31 cellular contexts compared by ENCODE assay signal in genomic region chr10:99827906-99828305, GRCh38. TPM values are rescaled to one million over a fixed set of nuclear protein-coding genes. Genes with fewer than 3 reads are reported as not detected.
DNase-seq lines count a peak whose midpoint lies in the region; ATAC-seq and FAIRE-seq lines count a peak whose summit lies in the region.
"Had no signal": no experiment of that assay in that cellular context is flagged by ENCODE, and none has a peak within 500 bp of the region (broad histone marks: within the 10 kb centered on the region; RNA-seq: fewer than 3 reads in every experiment).

No MANE protein-coding gene starts in this region.

- peak; percentile 57 for DNase-seq in HCEC 1CT
- peak; percentile 76 for DNase-seq in adipocyte (ENCODE audit: low read depth)
- DNase-seq in effector memory CD8-positive, alpha-beta T cell: no peak
- peak; percentile 72 for DNase-seq in iris pigment epithelial cell (ENCODE audit: low read depth)
- DNase-seq in frontal cortex (ENCODE audit: low spot score in 2 of 2): no peak
- no peak for DNase-seq in NCI-H345 treated with DMSO at 0.1 percent for 48 hours (lab: John Stamatoyannopoulos, UW; ENCODE audit: unreplicated experiment)
- DNase-seq: activated CD4-positive, alpha-beta T cell treated with anti-CD3 and anti-CD28 coated beads for 1 hour; activated T-cell treated with anti-CD3 and anti-CD28 coated beads for 4 hours; anterior cingulate cortex; caudate nucleus; COR-L47; GDM1; left lung; NCI-H146; NCI-H345; pancreas; Peyer's patch; SHP77; testis had no signal

- H3K36me3 Mint-ChIP-seq in effector memory CD8-positive, alpha-beta T cell (ENCODE audit: insufficient read depth): peaks cover 2% of the 10 kb centered on the region
- H3K36me3 Mint-ChIP-seq: neural progenitor cell had no signal

- no peak overlapping the region for H3K4me3 ChIP-seq in adipocyte (ENCODE audit: low read length)
- H3K4me3 ChIP-seq: left lung, neural progenitor cell, pancreas, Peyer's patch, testis had no signal

- no peak for ATAC-seq in effector memory CD8-positive, alpha-beta T cell (replicated peaks)
- ATAC-seq in HG02981 (IDR thresholded peaks at IDR 0.05; ENCODE audit: unreplicated experiment): no peak
- ATAC-seq in GM19328 (IDR thresholded peaks at IDR 0.05; ENCODE audit: unreplicated experiment): no peak
- ATAC-seq: esophagus mucosa, left lung, pancreas had no signal

- peaks cover 9% of the 10 kb centered on the region for H3K4me1 ChIP-seq in adipocyte (ENCODE audit: control insufficient read depth, insufficient read depth, low read length)
- H3K4me1 ChIP-seq: left lung, neural progenitor cell, pancreas, Peyer's patch, testis had no signal

- peaks cover 29% of the 10 kb centered on the region for H3K36me3 ChIP-seq in adipocyte (ENCODE audit: control insufficient read depth, insufficient read depth, low read length, severe bottlenecking)
- H3K36me3 ChIP-seq: left lung, neural progenitor cell, pancreas had no signal

- FAIRE-seq in frontal cortex (lab: Jason Lieb, UNC): no peak
- FAIRE-seq: GM19239, H1, pancreas had no signal

- H3K27me3 ChIP-seq in adipocyte (replicated peaks; ENCODE audit: control insufficient read depth, insufficient read depth, low read length): no peaks in the 10 kb centered on the region
- H3K27me3 ChIP-seq: left lung, neural progenitor cell, pancreas, Peyer's patch, testis had no signal

- peak overlapping the region; percentile 36 to 66 for H3K27ac Mint-ChIP-seq in effector memory CD8-positive, alpha-beta T cell
- H3K27ac Mint-ChIP-seq: activated CD8-positive, alpha-beta T cell treated with anti-CD3 and anti-CD28 coated beads, Interleukin-2, amount 10 ng/mL, durations not matched to agents 7 days and 5 days; activated naive CD4-positive, alpha-beta T cell treated with anti-CD3 and anti-CD28 coated beads, Interleukin-2, amount 50 U/mL, for 24 hours; IgD-negative memory B cell; memory B cell; neural progenitor cell; stimulated activated naive CD8-positive, alpha-beta T cell treated with anti-CD3 and anti-CD28 coated beads, Interleukin-15, Interleukin-2, amounts not matched to agents 100 ng/mL and 50 ng/mL, for 24 hours; T-helper 2 cell treated with Interferon-gamma antibody and Interleukin-4, amounts not matched to agents 5 μg/mL and 100 μg/mL, for 36 hours had no signal

- peaks cover 5 to 10% of the 10 kb centered on the region in 2 donors for H3K9me3 Mint-ChIP-seq in effector memory CD8-positive, alpha-beta T cell
- H3K9me3 Mint-ChIP-seq: neural progenitor cell; stimulated activated naive CD8-positive, alpha-beta T cell treated with anti-CD3 and anti-CD28 coated beads, Interleukin-15, Interleukin-2, amounts not matched to agents 100 ng/mL and 50 ng/mL, for 24 hours had no signal

- H3K27me3 Mint-ChIP-seq in effector memory CD8-positive, alpha-beta T cell: no peaks in the 10 kb centered on the region
- H3K27me3 Mint-ChIP-seq: activated naive CD4-positive, alpha-beta T cell treated with anti-CD3 and anti-CD28 coated beads, Interleukin-2, amount 50 U/mL, for 24 hours; IgD-negative memory B cell; memory B cell; stimulated activated naive CD8-positive, alpha-beta T cell treated with anti-CD3 and anti-CD28 coated beads, Interleukin-15, Interleukin-2, amounts not matched to agents 100 ng/mL and 50 ng/mL, for 24 hours had no signal

- no peak overlapping the region for H3K9ac ChIP-seq in adipocyte (ENCODE audit: low read length)
- H3K9ac ChIP-seq: neural progenitor cell had no signal

- peaks cover 3% of the 10 kb centered on the region for H3K9me3 ChIP-seq in adipocyte (ENCODE audit: control insufficient read depth, low read length)
- H3K9me3 ChIP-seq: left lung, pancreas, Peyer's patch, testis had no signal

- H3K4me3 Mint-ChIP-seq in effector memory CD8-positive, alpha-beta T cell: no peak overlapping the region
- H3K4me3 Mint-ChIP-seq: activated CD8-positive, alpha-beta T cell treated with anti-CD3 and anti-CD28 coated beads, Interleukin-2, amount 10 ng/mL, durations not matched to agents 7 days and 5 days; activated naive CD4-positive, alpha-beta T cell treated with anti-CD3 and anti-CD28 coated beads, Interleukin-2, amount 50 U/mL, for 24 hours; IgD-negative memory B cell; memory B cell; neural progenitor cell; stimulated activated naive CD8-positive, alpha-beta T cell treated with anti-CD3 and anti-CD28 coated beads, Interleukin-15, Interleukin-2, amounts not matched to agents 100 ng/mL and 50 ng/mL, for 24 hours; T-helper 2 cell treated with Interferon-gamma antibody and Interleukin-4, amounts not matched to agents 5 μg/mL and 100 μg/mL, for 36 hours had no signal

- H3K4me1 Mint-ChIP-seq in effector memory CD8-positive, alpha-beta T cell (ENCODE audit: low read depth in 2 of 2): peaks cover 8 to 11% of the 10 kb centered on the region in 2 donors
- H3K4me1 Mint-ChIP-seq: activated naive CD4-positive, alpha-beta T cell treated with anti-CD3 and anti-CD28 coated beads, Interleukin-2, amount 50 U/mL, for 24 hours; IgD-negative memory B cell; memory B cell; neural progenitor cell had no signal

RNA-seq across cellular contexts. Expression of gene ABCC2, which starts 45.5 kb away (rescaled TPM):
- total RNA-seq in frontal cortex: 0.41 TPM

Comparison
In these comparisons a context has a peak if more than half of its experiments do, and no peak if none do; other contexts are left out.
1. DNase-seq: peak in HCEC 1CT (single experiment), adipocyte (single experiment) and iris pigment epithelial cell (single experiment); none in effector memory CD8-positive, alpha-beta T cell (0 of 3), frontal cortex (0 of 2) and NCI-H345 treated with DMSO at 0.1 percent for 48 hours (single experiment).